In the genomic region with DNA sequence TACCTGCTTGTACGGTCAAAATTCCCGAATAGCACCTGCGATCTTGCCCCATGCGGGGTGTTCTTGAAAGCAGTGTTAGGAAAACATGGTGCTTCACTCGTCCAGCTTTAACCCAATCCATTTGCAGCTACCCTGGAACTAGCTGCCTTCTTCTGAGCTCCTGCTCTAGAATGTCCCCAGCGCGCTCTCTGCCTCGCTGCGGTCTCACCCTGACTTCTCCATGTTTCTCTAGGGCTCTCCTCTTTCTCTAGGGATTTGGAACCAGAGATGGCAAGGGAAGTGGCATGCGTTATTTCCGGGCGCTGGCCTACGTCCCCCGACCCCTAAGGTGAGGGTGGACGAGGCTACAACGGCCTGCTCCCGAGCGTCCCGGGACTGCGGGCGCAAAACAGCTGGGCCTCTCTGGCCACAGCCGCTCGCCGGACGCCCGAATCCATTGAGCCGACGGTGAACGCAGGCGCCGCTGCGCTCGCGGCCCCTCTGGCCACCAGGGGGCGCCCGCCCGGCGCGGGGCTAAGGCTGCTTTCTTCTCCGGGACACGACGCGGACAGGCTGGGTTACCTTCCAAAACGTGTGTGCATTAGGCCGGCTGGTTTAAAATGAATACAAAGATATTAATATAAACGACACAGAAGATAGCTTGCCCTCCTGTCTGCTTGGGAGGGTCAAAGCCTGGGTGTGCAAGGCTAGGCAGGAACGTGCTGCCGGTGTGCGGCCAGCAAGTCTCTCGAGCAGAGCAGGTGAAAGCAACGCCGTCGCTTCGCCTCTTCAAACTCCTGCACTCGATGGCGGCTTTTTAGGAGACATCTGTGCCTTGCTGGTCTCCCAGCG, we compare ENCODE assay signal across 8 cellular contexts. TPM values are rescaled to one million over a fixed set of nuclear protein-coding genes. Genes with fewer than 3 reads are reported as not detected.
DNase-seq lines count a peak whose midpoint lies in the region; ATAC-seq and TF ChIP-seq lines count a peak whose summit lies in the region.

No MANE protein-coding gene starts in this region.

- DNase-seq in NCI-H345 (lab: John Stamatoyannopoulos, UW) (peak; percentile 81), medulla oblongata (ENCODE audit: extremely low spot score) (peak; percentile 93)
- peak; percentile 69 for DNase-seq in activated CD8-positive, alpha-beta T cell treated with anti-CD3 and anti-CD28 coated beads for 36 hours
- DNase-seq in effector memory CD4-positive, alpha-beta T cell, result peak in 1 of 3 donors; percentile 16
- peak; percentile 37 to 64 (median 40) for DNase-seq in stimulated activated CD4-positive, alpha-beta T cell treated with anti-CD3 and anti-CD28 coated beads, TNF-alpha, amount 100 ng/mL, for 48 hours (ENCODE audit: low read depth in 3 of 3)

- CTCF ChIA-PET in activated CD8-positive, alpha-beta T cell treated with anti-CD3 and anti-CD28 coated beads for 36 hours (lab: Charles Lee), result interaction anchor here (0.6 to 2.3 kb wide), 28 partner anchors 8 to 672 kb away, joined by 3 to 14 read pairs (median 3); no protein-coding TSS in a partner anchor

- no peaks in the 10 kb centered on the region for H3K9me3 ChIP-seq in effector memory CD4-positive, alpha-beta T cell (ENCODE audit: control insufficient read depth, low read length)

- H3K4me1 ChIP-seq in ACC112 (ENCODE audit: control insufficient read depth, insufficient read depth, low read length, unreplicated experiment), result no peaks in the 10 kb centered on the region
- H3K4me1 ChIP-seq in effector memory CD4-positive, alpha-beta T cell (ENCODE audit: control insufficient read depth, insufficient read depth, low read length, poor library complexity, severe bottlenecking), result peaks cover 27% of the 10 kb centered on the region

- intact Hi-C loops in activated CD8-positive, alpha-beta T cell treated with anti-CD3 and anti-CD28 coated beads for 36 hours (cut with micrococcal nuclease), result no loop called here

- peaks cover 5% of the 10 kb centered on the region; the same call in 1 of the 2 replicates for H3K36me3 ChIP-seq in ACC112 (ENCODE audit: insufficient read depth, low read length)
- no peaks in the 10 kb centered on the region for H3K36me3 ChIP-seq in effector memory CD4-positive, alpha-beta T cell (ENCODE audit: control insufficient read depth, insufficient read depth, low read length)

- peak overlapping the region; percentile 66 for H3K4me3 Mint-ChIP-seq in activated CD8-positive, alpha-beta T cell treated with anti-CD3 and anti-CD28 coated beads for 36 hours

- H2AFZ ChIP-seq in ACC112 (ENCODE audit: low read length, unreplicated experiment), result peak overlapping the region; percentile 43

- H3K79me2 ChIP-seq in ACC112 (ENCODE audit: control insufficient read depth, insufficient read depth, low read length, unreplicated experiment), result peaks cover 31% of the 10 kb centered on the region

- ATAC-seq in GM18517 (IDR thresholded peaks at IDR 0.05; ENCODE audit: unreplicated experiment) (peak; percentile 51), HG03060 (IDR thresholded peaks at IDR 0.05; ENCODE audit: low read depth, unreplicated experiment) (peak; percentile 32)
- peak; percentile 59 for ATAC-seq in activated CD8-positive, alpha-beta T cell treated with anti-CD3 and anti-CD28 coated beads for 36 hours

- TF ChIP-seq CTCF in activated CD8-positive, alpha-beta T cell treated with anti-CD3 and anti-CD28 coated beads for 36 hours (IDR thresholded peaks at IDR 0.05), result peak; percentile 95

- peak overlapping the region; percentile 94 for H3K27ac ChIP-seq in ACC112 (ENCODE audit: low read depth, low read length)
- no peak overlapping the region for H3K27ac ChIP-seq in effector memory CD4-positive, alpha-beta T cell (ENCODE audit: insufficient read depth, low read length, poor library complexity, severe bottlenecking)

- POLR2A ChIA-PET in activated CD8-positive, alpha-beta T cell treated with anti-CD3 and anti-CD28 coated beads for 36 hours (lab: Charles Lee), result no interaction called here

- H3K36me3 Mint-ChIP-seq in activated CD8-positive, alpha-beta T cell treated with anti-CD3 and anti-CD28 coated beads for 36 hours (ENCODE audit: low read depth), result no peaks in the 10 kb centered on the region

- H3K27me3 Mint-ChIP-seq in activated CD8-positive, alpha-beta T cell treated with anti-CD3 and anti-CD28 coated beads for 36 hours, result peaks cover 42% of the 10 kb centered on the region

- no peak overlapping the region for H3K27ac Mint-ChIP-seq in activated CD8-positive, alpha-beta T cell treated with anti-CD3 and anti-CD28 coated beads for 36 hours

- H3K9me3 Mint-ChIP-seq in activated CD8-positive, alpha-beta T cell treated with anti-CD3 and anti-CD28 coated beads for 36 hours, result no peaks in the 10 kb centered on the region

- peaks cover 21% of the 10 kb centered on the region for H3K4me1 Mint-ChIP-seq in activated CD8-positive, alpha-beta T cell treated with anti-CD3 and anti-CD28 coated beads for 36 hours (ENCODE audit: low read depth)

- no peaks in the 10 kb centered on the region for H3K27me3 ChIP-seq in ACC112 (ENCODE audit: insufficient read depth, low read length)
- H3K27me3 ChIP-seq in effector memory CD4-positive, alpha-beta T cell (replicated peaks; ENCODE audit: control insufficient read depth, insufficient read depth, low read length, poor library complexity, severe bottlenecking), result peaks cover 23% of the 10 kb centered on the region

- peak overlapping the region; percentile 92 for H3K4me3 ChIP-seq in ACC112 (ENCODE audit: low read depth, low read length)
- H3K4me3 ChIP-seq in effector memory CD4-positive, alpha-beta T cell (ENCODE audit: insufficient read depth, low read depth, low read length, poor library complexity, severe bottlenecking), result peak overlapping the region; percentile 46

RNA-seq across cellular contexts. Expression of gene SPRY2, which starts 1.8 kb away (rescaled TPM):
- total RNA-seq in activated CD8-positive, alpha-beta T cell treated with anti-CD3 and anti-CD28 coated beads for 36 hours, result 1 to 10 TPM in 1 of 2 experiments, under 1 TPM in 1; 0.90 to 1.3 TPM
